ENCODE assay signal across 8 cellular contexts in the genomic region with DNA sequence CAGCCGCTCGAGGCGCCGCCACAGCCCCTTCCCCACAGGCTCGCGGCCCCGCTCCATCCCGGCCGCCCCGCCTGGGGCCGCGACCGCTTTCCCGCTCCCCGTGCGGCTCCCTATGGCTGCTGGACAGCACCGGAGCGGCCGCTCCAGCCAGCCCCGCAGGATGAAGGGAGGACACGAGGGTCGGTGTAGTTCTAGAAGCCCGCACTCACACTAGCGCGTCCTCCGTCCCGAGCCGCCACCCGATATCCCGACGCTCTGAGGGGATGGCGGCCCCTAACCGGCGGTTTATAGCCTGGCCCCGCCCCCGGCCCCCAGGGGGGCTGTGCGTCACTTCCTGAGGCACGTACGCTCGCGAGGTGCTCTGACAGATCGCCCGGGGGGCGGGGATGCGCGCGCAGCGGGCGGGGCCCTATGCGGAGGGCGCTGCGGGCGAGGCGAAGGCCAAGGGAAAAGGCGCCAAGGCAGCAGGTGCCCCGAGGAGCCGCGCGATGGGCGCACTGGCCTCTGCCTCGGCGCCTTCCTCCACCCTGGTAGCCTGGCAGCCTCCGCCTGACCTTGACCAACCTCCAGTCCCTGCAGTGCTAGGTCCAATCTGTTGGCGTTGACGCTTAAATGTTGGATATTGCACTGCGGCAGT. TPM values are rescaled to one million over a fixed set of nuclear protein-coding genes. Genes with fewer than 3 reads are reported as not detected.
A peak's percentile ranks its signal among the peaks of the same experiment; 100 is the strongest.
DNase-seq lines count a peak whose midpoint lies in the region; ATAC-seq and TF ChIP-seq lines count a peak whose summit lies in the region.

Gene TFRC (minus strand): TSS at position 257 of the 637 bp plus-strand sequence. CDS start 4,991 bp downstream, outside the sequence.

- TF ChIP-seq CTCF in BJ (IDR thresholded peaks at IDR 0.05; ENCODE audit: insufficient read depth, low read depth, low read length): no peak

- peak within 1 kb of the TSS; percentile 93 for H3K27ac ChIP-seq in cingulate gyrus (ENCODE audit: low read depth, low read length)
- H3K27ac ChIP-seq in layer of hippocampus (ENCODE audit: low read depth, low read length): peak within 1 kb of the TSS; percentile 92

- H3K27me3 ChIP-seq in BJ (ENCODE audit: control insufficient read depth, insufficient read depth, low read length): no peaks in the 10 kb centered on the region
- H3K27me3 ChIP-seq in layer of hippocampus (ENCODE audit: control insufficient read depth, insufficient read depth, low read length): no peaks in the 10 kb centered on the region

- no peak for DNase-seq in BJ (ENCODE audit: low read depth)
- DNase-seq in NCI-H526 (lab: John Stamatoyannopoulos, UW): peak; percentile 88 to 99
- peak; percentile 98 for DNase-seq in activated CD4-positive, alpha-beta T cell treated with anti-CD3 and anti-CD28 coated beads for 48 hours
- peak; percentile 91 to 97 (median 94) for DNase-seq in stimulated activated CD4-positive, alpha-beta T cell treated with anti-CD3 and anti-CD28 coated beads, Interleukin-1b, Interleukin-23, amount 100 ng/mL, for 24 hours (ENCODE audit: low read depth in 4 of 4, low spot score in 1 of 4)

- POLR2A ChIA-PET in BJ (lab: Charles Lee): no interaction called here

- CTCF ChIA-PET in BJ (lab: Yijun Ruan, JAX): no interaction called here

- peak; percentile 84 for ATAC-seq in GM19324 (IDR thresholded peaks at IDR 0.05; ENCODE audit: low FRiP score, unreplicated experiment)
- ATAC-seq in HG03460 (IDR thresholded peaks at IDR 0.05; ENCODE audit: unreplicated experiment): peak; percentile 89

- H3K36me3 ChIP-seq in BJ (ENCODE audit: control insufficient read depth, insufficient read depth, low read length): no peaks in the 10 kb centered on the region

- peak within 1 kb of the TSS; percentile 92 for H3K4me3 ChIP-seq in BJ (ENCODE audit: low read depth, low read length)

RNA-seq across cellular contexts. Expression of gene TFRC, which starts in this region (rescaled TPM):
- 60.7 and 131 TPM in 2 replicates for polyA plus RNA-seq in BJ (2011; rRNA removed)
- 94.7 and 123 TPM in 2 replicates for polyA minus RNA-seq in BJ (2011; rRNA and poly(A)+ RNA removed)
